10 cellular contexts compared by ENCODE assay signal in genomic region chr2:140454717-140455116, GRCh38.
DNase-seq lines count a peak whose midpoint lies in the region; ATAC-seq, FAIRE-seq and TF ChIP-seq lines count a peak whose summit lies in the region.
"Had no signal": no experiment of that assay in that cellular context is flagged by ENCODE, and none has a peak within 500 bp of the region (broad histone marks: within the 10 kb centered on the region; RNA-seq: fewer than 3 reads in every experiment).

No MANE protein-coding gene starts in this region.

- no peaks in the 10 kb centered on the region for H4K20me1 ChIP-seq in HepG2 (ENCODE audit: insufficient read depth, low read length)

- TF ChIP-seq RAD21 in HepG2 (CRISPR knock-in tag; IDR thresholded peaks at IDR 0.05) = no peak

- no peak overlapping the region for H3K27ac ChIP-seq in HepG2 (ENCODE audit: extremely low read length, insufficient read depth, low read length)
- H3K27ac ChIP-seq: left ventricle myocardium inferior had no signal

- no peak for ATAC-seq in HepG2
- ATAC-seq in HG03342 (IDR thresholded peaks at IDR 0.05; ENCODE audit: unreplicated experiment) = no peak

- no peaks in the 10 kb centered on the region for H3K27me3 ChIP-seq in HepG2 (ENCODE audit: control insufficient read depth in 1 of 2, insufficient read depth in 2 of 2, low read length in 2 of 2)

- 1% methylated on average over 3 of the region's 3 CpGs for WGBS in HepG2 (ENCODE audit: low lambda C conversion rate)

- no peak for FAIRE-seq in urothelium cell line (lab: Jason Lieb, UNC)
- FAIRE-seq in HepG2 (lab: Jason Lieb, UNC) = no peak

- intact Hi-C loops in HepG2 (cut with micrococcal nuclease; ENCODE audit: unreplicated experiment) = no loop called here

- POLR2A ChIA-PET in HepG2 (lab: Yijun Ruan, JAX) = no interaction called here

- no peak overlapping the region for H3K4me3 ChIP-seq in HepG2 (replicated peaks in 1 of 3; ENCODE audit: insufficient read depth in 1 of 3, low read depth in 2 of 3, low read length in 3 of 3)
- H3K4me3 ChIP-seq: left ventricle myocardium inferior had no signal

- no peaks in the 10 kb centered on the region for H3K79me2 ChIP-seq in HepG2 (ENCODE audit: insufficient read depth, low read length)

- no peak for TF ChIP-seq POLR2A in HepG2 (IDR thresholded peaks at IDR 0.05; ENCODE audit: insufficient read depth in 1 of 2, low read depth in 2 of 2, low read length in 2 of 2)

- no TSS peak for BruUV-seq in HepG2 (replicated peaks; lab: Mats Ljungman, UMichigan)

- no peak overlapping the region for H2AFZ ChIP-seq in HepG2 (ENCODE audit: low read length)

- no peak overlapping the region for H3K9ac ChIP-seq in HepG2 (ENCODE audit: insufficient read depth, low read depth, low read length)

- no peak for TF ChIP-seq EP300 in HepG2 (IDR thresholded peaks at IDR 0.05; ENCODE audit: low read depth in 2 of 2, low read length in 2 of 2)
- TF ChIP-seq EP300 in HepG2 (CRISPR knock-in tag; IDR thresholded peaks at IDR 0.05; ENCODE audit: borderline replicate concordance) = no peak

- H3K36me3 ChIP-seq in HepG2 (replicated peaks in 1 of 2; ENCODE audit: control insufficient read depth in 1 of 2, insufficient read depth in 2 of 2, low read length in 2 of 2) = no peaks in the 10 kb centered on the region
- H3K36me3 ChIP-seq: left ventricle myocardium inferior had no signal

- no peak overlapping the region for H3K4me2 ChIP-seq in HepG2 (ENCODE audit: low read depth, low read length)

- DNase-seq in HK-2 (ENCODE audit: unreplicated experiment) (peak; percentile 5), amniotic stem cell (lab: John Stamatoyannopoulos, UW) (peak; percentile 79), globus pallidus (ENCODE audit: low spot score) (peak; percentile 70), urothelium cell line (ENCODE audit: low spot score) (peak; percentile 39), HepG2 (ENCODE audit: low spot score) (no peak)
- DNase-seq in effector CD8-positive, alpha-beta T cell (lab: John Stamatoyannopoulos, UW) = no peak
- DNase-seq: left ventricle myocardium inferior, NCI-H1694 treated with DMSO at 0.1 percent for 48 hours, OCI-M1 had no signal

- in situ Hi-C loops in HepG2 (cut with HindIII; ENCODE audit: extremely low pct_ligation_motif_present, low pct_unique_long_range_greater_than_20kb) = no loop called here

- TF ChIP-seq CTCF in HepG2 (CRISPR knock-in tag; IDR thresholded peaks at IDR 0.05) = no peak

- H3K9me3 ChIP-seq in HepG2 (ENCODE audit: low read length) = no peaks in the 10 kb centered on the region
- H3K9me3 ChIP-seq: left ventricle myocardium inferior had no signal

- H3K4me1 ChIP-seq in HepG2 (ENCODE audit: insufficient read depth, low read length) = no peaks in the 10 kb centered on the region
- H3K4me1 ChIP-seq: left ventricle myocardium inferior had no signal

- CTCF ChIA-PET in HepG2 (lab: Yijun Ruan, JAX; ENCODE audit: low intra/inter-chr PET ratio, low total read pairs) = no interaction called here

TF ChIP-seq in HepG2, 621 proteins besides CTCF, POLR2A, EP300 and RAD21:
- TF ChIP-seq SMAD1 (CRISPR knock-in tag; IDR thresholded peaks at IDR 0.05; ENCODE audit: borderline replicate concordance, low read depth) = no peak
TF ChIP-seq in HepG2: peak in this region for 0.

Comparison
In these comparisons a context has a peak if more than half of its experiments do, and no peak if none do; other contexts are left out.
1. DNase-seq: peak in HK-2 (single experiment), amniotic stem cell (single experiment), globus pallidus (single experiment) and urothelium cell line (single experiment); none in effector CD8-positive, alpha-beta T cell (single experiment) and HepG2 (single experiment).